ENCODE assay signal across 9 cellular contexts in genomic region chr6:15387118-15387517, GRCh38.
DNase-seq lines count a peak whose midpoint lies in the region; ATAC-seq lines count a peak whose summit lies in the region.
"Had no signal": no experiment of that assay in that cellular context is flagged by ENCODE, and none has a peak within 500 bp of the region (broad histone marks: within the 10 kb centered on the region; RNA-seq: fewer than 3 reads in every experiment).

No MANE protein-coding gene starts in this region.

- peak; percentile 53 for ATAC-seq in GM21619 (IDR thresholded peaks at IDR 0.05; ENCODE audit: unreplicated experiment)
- ATAC-seq in activated T-cell treated with anti-CD3 and anti-CD28 coated beads, Interleukin-2, amount 50 U/mL, for 72 hours (replicated peaks in 1 of 2): peak; percentile 74 to 83
- ATAC-seq in natural killer cell treated with Interleukin-12 subunit alpha and Interleukin-12 subunit beta and Interleukin-15 and Interleukin-18, amount 100 ng/mL, for 72 hours: peak; percentile 62 to 83
- ATAC-seq in HG02840 (IDR thresholded peaks at IDR 0.05; ENCODE audit: low FRiP score, unreplicated experiment): no peak
- ATAC-seq in HG03025 (IDR thresholded peaks at IDR 0.05; ENCODE audit: low FRiP score, unreplicated experiment): no peak

- H3K36me3 Mint-ChIP-seq in activated T-cell treated with anti-CD3 and anti-CD28 coated beads, Interleukin-2, amount 50 U/mL, for 72 hours (ENCODE audit: insufficient read depth in 2 of 2): peaks cover 3 to 4% of the 10 kb centered on the region in 2 donors
- no peaks in the 10 kb centered on the region for H3K36me3 Mint-ChIP-seq in natural killer cell treated with Interleukin-12 subunit alpha and Interleukin-12 subunit beta and Interleukin-15 and Interleukin-18, amount 100 ng/mL, for 72 hours

- H3K27ac Mint-ChIP-seq in activated T-cell treated with anti-CD3 and anti-CD28 coated beads, Interleukin-2, amount 50 U/mL, for 72 hours: no peak overlapping the region
- H3K27ac Mint-ChIP-seq in natural killer cell treated with Interleukin-12 subunit alpha and Interleukin-12 subunit beta and Interleukin-15 and Interleukin-18, amount 100 ng/mL, for 72 hours: peak overlapping the region; percentile 72 to 82

- no peaks in the 10 kb centered on the region for H3K27me3 Mint-ChIP-seq in activated T-cell treated with anti-CD3 and anti-CD28 coated beads, Interleukin-2, amount 50 U/mL, for 72 hours (ENCODE audit: low read depth)
- H3K27me3 Mint-ChIP-seq in natural killer cell treated with Interleukin-12 subunit alpha and Interleukin-12 subunit beta and Interleukin-15 and Interleukin-18, amount 100 ng/mL, for 72 hours: no peaks in the 10 kb centered on the region
- H3K27me3 Mint-ChIP-seq: central memory CD8-positive, alpha-beta T cell had no signal

- DNase-seq in ELR (ENCODE audit: low read depth): peak; percentile 48
- peak; percentile 26 to 34 for DNase-seq in activated T-cell treated with anti-CD3 and anti-CD28 coated beads, Interleukin-2, amount 50 U/mL, for 72 hours
- no peak for DNase-seq in natural killer cell treated with Interleukin-12 subunit alpha and Interleukin-12 subunit beta and Interleukin-15 and Interleukin-18, amount 100 ng/mL, for 72 hours (ENCODE audit: low spot score)
- DNase-seq in COR-L47 (lab: John Stamatoyannopoulos, UW): no peak
- DNase-seq: esophagus squamous epithelium had no signal

- H3K9me3 Mint-ChIP-seq in activated T-cell treated with anti-CD3 and anti-CD28 coated beads, Interleukin-2, amount 50 U/mL, for 72 hours: no peaks in the 10 kb centered on the region
- H3K9me3 Mint-ChIP-seq in natural killer cell treated with Interleukin-12 subunit alpha and Interleukin-12 subunit beta and Interleukin-15 and Interleukin-18, amount 100 ng/mL, for 72 hours: no peaks in the 10 kb centered on the region
- H3K9me3 Mint-ChIP-seq: central memory CD8-positive, alpha-beta T cell had no signal

- H3K4me3 Mint-ChIP-seq in activated T-cell treated with anti-CD3 and anti-CD28 coated beads, Interleukin-2, amount 50 U/mL, for 72 hours: peak overlapping the region; percentile 0 to 37
- peak overlapping the region; percentile 57 for H3K4me3 Mint-ChIP-seq in natural killer cell treated with Interleukin-12 subunit alpha and Interleukin-12 subunit beta and Interleukin-15 and Interleukin-18, amount 100 ng/mL, for 72 hours
- H3K4me3 Mint-ChIP-seq: central memory CD8-positive, alpha-beta T cell had no signal

- H3K4me1 Mint-ChIP-seq in activated T-cell treated with anti-CD3 and anti-CD28 coated beads, Interleukin-2, amount 50 U/mL, for 72 hours (ENCODE audit: low read depth): peaks cover 89% of the 10 kb centered on the region
- peaks cover 70 to 78% of the 10 kb centered on the region in 2 donors for H3K4me1 Mint-ChIP-seq in natural killer cell treated with Interleukin-12 subunit alpha and Interleukin-12 subunit beta and Interleukin-15 and Interleukin-18, amount 100 ng/mL, for 72 hours (ENCODE audit: low read depth in 2 of 2)

Comparison
In these comparisons a context has a peak if more than half of its experiments do, and no peak if none do; other contexts are left out.
1. DNase-seq: peak in ELR (single experiment) and activated T-cell treated with anti-CD3 and anti-CD28 coated beads, Interleukin-2, amount 50 U/mL, for 72 hours (2 of 2); none in natural killer cell treated with Interleukin-12 subunit alpha and Interleukin-12 subunit beta and Interleukin-15 and Interleukin-18, amount 100 ng/mL, for 72 hours (single experiment) and COR-L47 (single experiment).
2. ATAC-seq: peak in GM21619 (single experiment), activated T-cell treated with anti-CD3 and anti-CD28 coated beads, Interleukin-2, amount 50 U/mL, for 72 hours (2 of 2) and natural killer cell treated with Interleukin-12 subunit alpha and Interleukin-12 subunit beta and Interleukin-15 and Interleukin-18, amount 100 ng/mL, for 72 hours (2 of 2); none in HG02840 (single experiment) and HG03025 (single experiment).